In genomic region chr12:67766370-67766769, GRCh38 we compare ENCODE assay signal across 15 cellular contexts.
DNase-seq lines count a peak whose midpoint lies in the region; ATAC-seq lines count a peak whose summit lies in the region.
"Had no signal": no experiment of that assay in that cellular context is flagged by ENCODE, and none has a peak within 500 bp of the region (broad histone marks: within the 10 kb centered on the region; RNA-seq: fewer than 3 reads in every experiment).

No MANE protein-coding gene starts in this region.

- no peak overlapping the region for H2BK5ac ChIP-seq in trophoblast cell (ENCODE audit: low read depth, low read length, poor library complexity)

- no peaks in the 10 kb centered on the region for H3K79me2 ChIP-seq in trophoblast cell (ENCODE audit: control insufficient read depth, insufficient read depth, low read length, poor library complexity)

- no peaks in the 10 kb centered on the region for H3K9me3 ChIP-seq in trophoblast cell (ENCODE audit: insufficient read depth, low read depth, low read length)
- H3K9me3 ChIP-seq: left ventricle myocardium inferior, stomach had no signal

- peak; percentile 63 for ATAC-seq in esophagus mucosa
- no peak for ATAC-seq in GM18870 (IDR thresholded peaks at IDR 0.05; ENCODE audit: unreplicated experiment)

- peak; percentile 40 for DNase-seq in GM03348 (ENCODE audit: low spot score)
- peak; percentile 70 for DNase-seq in RKO (ENCODE audit: low spot score)
- DNase-seq in trophoblast cell: peak in 1 of 2 donors; percentile 10
- DNase-seq in COLO829 (ENCODE audit: low spot score): no peak
- no peak for DNase-seq in HuH-7.5 (ENCODE audit: low spot score)
- no peak for DNase-seq in NCI-H1694 treated with DMSO at 0.1 percent for 48 hours (lab: John Stamatoyannopoulos, UW)
- DNase-seq: activated CD4-positive, alpha-beta T cell treated with anti-CD3 and anti-CD28 coated beads for 1 hour; foreskin melanocyte; left ventricle myocardium inferior; nucleus accumbens; SHP77; stimulated activated CD4-positive, alpha-beta T cell treated with anti-CD3 and anti-CD28 coated beads, Interleukin-2, amount 100 ng/mL, for 24 hours; stomach had no signal

- H3K4me3 ChIP-seq in trophoblast cell (ENCODE audit: low read depth, low read length): no peak overlapping the region
- H3K4me3 ChIP-seq: left ventricle myocardium inferior, stomach had no signal

- no peak overlapping the region for H4K8ac ChIP-seq in trophoblast cell (ENCODE audit: low read depth, low read length)

- no peak overlapping the region for H3K14ac ChIP-seq in trophoblast cell (ENCODE audit: low read length)

- H2BK120ac ChIP-seq in trophoblast cell (ENCODE audit: insufficient read depth, low read length, poor library complexity): peak overlapping the region; percentile 15

- WGBS in trophoblast cell (ENCODE audit: extremely low coverage, insufficient coverage, insufficient read length): no CpG with 5 or more reads among the region's 3 CpGs

- H3K4me2 ChIP-seq in trophoblast cell (ENCODE audit: low read length): no peak overlapping the region

- H4K91ac ChIP-seq in trophoblast cell (ENCODE audit: low read depth, low read length): no peak overlapping the region

- H2AFZ ChIP-seq in trophoblast cell (ENCODE audit: insufficient read depth, low read length, poor library complexity): no peak overlapping the region

- H3K36me3 ChIP-seq in trophoblast cell (ENCODE audit: control insufficient read depth in 1 of 2, insufficient read depth in 2 of 2, low read length in 2 of 2): no peaks in the 10 kb centered on the region
- H3K36me3 ChIP-seq: left ventricle myocardium inferior, stomach had no signal

- no peak overlapping the region for H4K12ac ChIP-seq in trophoblast cell (ENCODE audit: low read depth, low read length)

- no peaks in the 10 kb centered on the region for H3K79me1 ChIP-seq in trophoblast cell (ENCODE audit: low read length)

- no peak overlapping the region for H2AK5ac ChIP-seq in trophoblast cell (ENCODE audit: low read length)

- H3K27me3 ChIP-seq in trophoblast cell (ENCODE audit: insufficient read depth, low read length): no peaks in the 10 kb centered on the region
- H3K27me3 ChIP-seq: stomach had no signal

- H3K4me1 ChIP-seq in trophoblast cell (ENCODE audit: control insufficient read depth in 1 of 2, insufficient read depth in 2 of 2, low read length in 2 of 2): peaks cover 0 to 5% of the 10 kb centered on the region in 2 experiments

- no peak overlapping the region for H3K27ac ChIP-seq in trophoblast cell (ENCODE audit: low read depth, low read length)
- H3K27ac ChIP-seq: left ventricle myocardium inferior, stomach had no signal

- no peak overlapping the region for H3K18ac ChIP-seq in trophoblast cell (ENCODE audit: low read length)

- H3K4ac ChIP-seq in trophoblast cell (ENCODE audit: low read depth, low read length): no peak overlapping the region

- H3K9ac ChIP-seq in trophoblast cell (ENCODE audit: low read length): no peak overlapping the region

- no peak overlapping the region for H3K23ac ChIP-seq in trophoblast cell (ENCODE audit: low read length)

- no peak overlapping the region for H2BK12ac ChIP-seq in trophoblast cell (ENCODE audit: low read length)

Comparison
In these comparisons a context has a peak if more than half of its experiments do, and no peak if none do; other contexts are left out.
1. DNase-seq: peak in GM03348 (single experiment) and RKO (single experiment); none in COLO829 (single experiment), HuH-7.5 (single experiment) and NCI-H1694 treated with DMSO at 0.1 percent for 48 hours (single experiment).